28 cellular contexts compared by ENCODE assay signal in genomic region chr19:50175924-50176323, GRCh38. TPM values are rescaled to one million over a fixed set of nuclear protein-coding genes. Genes with fewer than 3 reads are reported as not detected.
"Had no signal": no experiment of that assay in that cellular context is flagged by ENCODE, and none has a peak within 500 bp of the region (broad histone marks: within the 10 kb centered on the region; RNA-seq: fewer than 3 reads in every experiment).

No MANE protein-coding gene starts in this region.

- H3K36me3 ChIP-seq: gastrocnemius medialis, heart right ventricle, neutrophil, spleen, thoracic aorta, transverse colon had no signal

- H3K4me3 Mint-ChIP-seq: naive B cell; nephron; stimulated activated memory B cell treated with anti-CD40 and anti-IgM and Interleukin-4, amounts not matched to agents 10 μg/mL and 1 μg/mL and 100 μg/mL, for 72 hours; stimulated activated naive CD8-positive, alpha-beta T cell treated with anti-CD3 and anti-CD28 coated beads, Interleukin-15, amount 100 ng/mL, for 72 hours had no signal

- H3K27me3 ChIP-seq: gastrocnemius medialis, neutrophil, transverse colon had no signal

- H3K9me3 Mint-ChIP-seq: nephron had no signal

- H3K9me3 ChIP-seq: gastrocnemius medialis, neutrophil, psoas muscle, thoracic aorta, transverse colon had no signal

- H3K27ac Mint-ChIP-seq: nephron; stimulated activated memory B cell treated with anti-CD40 and anti-IgM and Interleukin-4, amounts not matched to agents 10 μg/mL and 1 μg/mL and 100 μg/mL, for 72 hours; stimulated activated naive CD8-positive, alpha-beta T cell treated with anti-CD3 and anti-CD28 coated beads, Interleukin-15, amount 100 ng/mL, for 72 hours had no signal

- H3K4me3 ChIP-seq: gastrocnemius medialis, heart right ventricle, psoas muscle, spleen, thoracic aorta, transverse colon had no signal

- ATAC-seq: esophagus mucosa; gastrocnemius medialis; heart right ventricle; psoas muscle; sciatic nerve; stimulated activated memory B cell treated with anti-CD40 and anti-IgM and Interleukin-4, amounts not matched to agents 10 μg/mL and 1 μg/mL and 100 μg/mL, for 72 hours; stimulated activated naive CD8-positive, alpha-beta T cell treated with anti-CD3 and anti-CD28 coated beads, Interleukin-15, amount 100 ng/mL, for 72 hours had no signal

- H3K4me1 ChIP-seq: gastrocnemius medialis, heart right ventricle, psoas muscle, spleen had no signal

- H3K27ac ChIP-seq: gastrocnemius medialis, heart right ventricle, neutrophil, psoas muscle, spleen, thoracic aorta had no signal

- DNase-seq: effector memory CD4-positive, alpha-beta T cell; gastrocnemius medialis; heart right ventricle; hypothalamus; kidney glomerular epithelial cell; mesendoderm; naive B cell; psoas muscle; retina; spleen; stimulated activated CD4-positive, alpha-beta T cell treated with anti-CD3 and anti-CD28 coated beads, Interleukin-15, amount 100 ng/mL, for 24 hours; stimulated activated CD4-positive, alpha-beta T cell treated with anti-CD3 and anti-CD28 coated beads, Interleukin-1b, Interleukin-23, amount 100 ng/mL, for 48 hours; stimulated activated CD4-positive, alpha-beta T cell treated with anti-CD3 and anti-CD28 coated beads, Interleukin-4, amount 100 ng/mL, for 24 hours; stimulated activated naive CD8-positive, alpha-beta T cell treated with anti-CD3 and anti-CD28 coated beads, Interleukin-15, amount 100 ng/mL, for 72 hours; transverse colon had no signal

- H3K36me3 Mint-ChIP-seq: stimulated activated memory B cell treated with anti-CD40 and anti-IgM and Interleukin-4, amounts not matched to agents 10 μg/mL and 1 μg/mL and 100 μg/mL, for 72 hours had no signal

- H3K4me1 Mint-ChIP-seq: naive B cell; stimulated activated memory B cell treated with anti-CD40 and anti-IgM and Interleukin-4, amounts not matched to agents 10 μg/mL and 1 μg/mL and 100 μg/mL, for 72 hours had no signal

RNA-seq across cellular contexts. Expression of gene IZUMO2, which starts 12.8 kb away (rescaled TPM):
- total RNA-seq: esophagus mucosa, fibroblast of lung, gastrocnemius medialis, heart right ventricle, liver, lung microvascular endothelial cell, osteoblast, psoas muscle, sciatic nerve, skeletal muscle tissue, spleen, subcutaneous adipose tissue, thoracic aorta, transverse colon, ureter had no signal
- polyA plus RNA-seq: fibroblast of lung, heart right ventricle, liver, psoas muscle, spleen had no signal

RNA-seq across cellular contexts. Expression of gene MYH14, which starts 27.5 kb away (rescaled TPM):
- total RNA-seq: fibroblast of lung, osteoblast had no signal
- polyA plus RNA-seq: fibroblast of lung had no signal
